ENCODE assay signal across 18 cellular contexts in genomic region chr3:38725726-38726410, GRCh38.
DNase-seq lines count a peak whose midpoint lies in the region; ATAC-seq, FAIRE-seq and TF ChIP-seq lines count a peak whose summit lies in the region.
"Had no signal": no experiment of that assay in that cellular context is flagged by ENCODE, and none has a peak within 500 bp of the region (broad histone marks: within the 10 kb centered on the region; RNA-seq: fewer than 3 reads in every experiment).

No MANE protein-coding gene starts in this region.

- CTCF ChIA-PET in OCI-LY7 (lab: Charles Lee; ENCODE audit: unreplicated experiment) = no interaction called here
- CTCF ChIA-PET in Caco-2 (lab: Charles Lee) = no interaction called here

- H3K27me3 ChIP-seq in bronchial epithelial cell (ENCODE audit: control insufficient read depth, insufficient read depth, low read length) (peaks cover 1% of the 10 kb centered on the region), Caco-2 (replicated peaks; ENCODE audit: control insufficient read depth, insufficient read depth, low read length) (no peaks in the 10 kb centered on the region)
- H3K27me3 ChIP-seq: esophagus squamous epithelium, sigmoid colon had no signal

- H3K27ac ChIP-seq in OCI-LY7 (ENCODE audit: low read depth, low read length, poor library complexity, severe bottlenecking) = no peak overlapping the region
- H3K27ac ChIP-seq: esophagus squamous epithelium, sigmoid colon had no signal

- DNase-seq in EH (ENCODE audit: low read depth) (peak; percentile 83), NCI-H524 (lab: John Stamatoyannopoulos, UW) (peak; percentile 46 to 76), bronchial epithelial cell (ENCODE audit: low read depth) (peak; percentile 3), hepatic stellate cell (ENCODE audit: low spot score) (peak; percentile 53), OCI-LY7 (ENCODE audit: low spot score) (no peak), Caco-2 (no peak), COR-L47 (lab: John Stamatoyannopoulos, UW) (no peak)
- DNase-seq: activated CD4-positive, alpha-beta T cell treated with anti-CD3 and anti-CD28 coated beads, Interleukin-2, amount 10 ng/mL, durations not matched to agents 7 days and 5 days; esophagus squamous epithelium; mammary epithelial cell; NCI-H510A treated with DMSO at 0.1 percent for 48 hours; sigmoid colon; stimulated activated CD4-positive, alpha-beta T cell treated with anti-CD3 and anti-CD28 coated beads, Interleukin-4, amount 100 ng/mL, for 4 hours; T1000 had no signal

- BruUV-seq in OCI-LY7 (replicated peaks; lab: Mats Ljungman, UMichigan) (no TSS peak), Caco-2 (replicated peaks; lab: Mats Ljungman, UMichigan) (no TSS peak)

- H3K4me3 ChIP-seq in bronchial epithelial cell (ENCODE audit: low read depth, low read length) (no peak overlapping the region), OCI-LY7 (ENCODE audit: low read depth, low read length, poor library complexity, severe bottlenecking) (no peak overlapping the region), Caco-2 (ENCODE audit: low read depth, low read length) (no peak overlapping the region)
- H3K4me3 ChIP-seq: esophagus squamous epithelium, sigmoid colon had no signal

- H3K36me3 ChIP-seq in bronchial epithelial cell (ENCODE audit: control insufficient read depth, insufficient read depth, low read length) = no peaks in the 10 kb centered on the region
- H3K36me3 ChIP-seq in OCI-LY7 (ENCODE audit: insufficient read depth, low read length) = no peaks in the 10 kb centered on the region
- H3K36me3 ChIP-seq in Caco-2 (ENCODE audit: control insufficient read depth, insufficient read depth, low read length) = no peaks in the 10 kb centered on the region
- H3K36me3 ChIP-seq: esophagus squamous epithelium, sigmoid colon had no signal

- ATAC-seq in HG02610 (IDR thresholded peaks at IDR 0.05; ENCODE audit: unreplicated experiment) = no peak

- H3K4me1 ChIP-seq in OCI-LY7 (ENCODE audit: insufficient read depth, low read length, poor library complexity, severe bottlenecking) (no peaks in the 10 kb centered on the region), Caco-2 (no peaks in the 10 kb centered on the region)
- H3K4me1 ChIP-seq: esophagus squamous epithelium, sigmoid colon had no signal

- FAIRE-seq in bronchial epithelial cell (lab: Jason Lieb, UNC) = no peak
- FAIRE-seq: GM19239 had no signal

- no peak overlapping the region for H3K4me3 Mint-ChIP-seq in Caco-2 (ENCODE audit: unreplicated experiment)
- H3K4me3 Mint-ChIP-seq: activated CD4-positive, alpha-beta T cell treated with anti-CD3 and anti-CD28 coated beads, Interleukin-2, amount 10 ng/mL, durations not matched to agents 7 days and 5 days; CD14-positive monocyte; type B pancreatic cell had no signal

- H2AFZ ChIP-seq in OCI-LY7 (ENCODE audit: low read length) = no peak overlapping the region

- H3K36me3 Mint-ChIP-seq in Caco-2 (ENCODE audit: insufficient read depth, unreplicated experiment) = no peaks in the 10 kb centered on the region
- H3K36me3 Mint-ChIP-seq: CD14-positive monocyte, type B pancreatic cell had no signal

- POLR2A ChIA-PET in OCI-LY7 (lab: Charles Lee) (no interaction called here), Caco-2 (lab: Charles Lee) (no interaction called here)

- H3K79me2 ChIP-seq in OCI-LY7 (ENCODE audit: insufficient read depth, low read depth, low read length) = no peaks in the 10 kb centered on the region

- intact Hi-C loops in OCI-LY7 (cut with micrococcal nuclease; ENCODE audit: unreplicated experiment) (no loop called here), Caco-2 (cut with micrococcal nuclease; ENCODE audit: unreplicated experiment) (no loop called here)

- no peaks in the 10 kb centered on the region for H3K9me3 Mint-ChIP-seq in Caco-2 (ENCODE audit: unreplicated experiment)
- H3K9me3 Mint-ChIP-seq: activated CD4-positive, alpha-beta T cell treated with anti-CD3 and anti-CD28 coated beads, Interleukin-2, amount 10 ng/mL, durations not matched to agents 7 days and 5 days; type B pancreatic cell had no signal

- peaks cover 8% of the 10 kb centered on the region for H3K27me3 Mint-ChIP-seq in Caco-2 (ENCODE audit: insufficient read depth, unreplicated experiment)

- no peaks in the 10 kb centered on the region for H3K4me1 Mint-ChIP-seq in Caco-2 (ENCODE audit: low read depth, unreplicated experiment)
- H3K4me1 Mint-ChIP-seq: activated CD4-positive, alpha-beta T cell treated with anti-CD3 and anti-CD28 coated beads, Interleukin-2, amount 10 ng/mL, durations not matched to agents 7 days and 5 days had no signal

- H4K20me1 ChIP-seq in OCI-LY7 (ENCODE audit: insufficient read depth, low read length) = no peaks in the 10 kb centered on the region

- no peak overlapping the region for H3K4me2 ChIP-seq in OCI-LY7 (ENCODE audit: low read length)

- no peaks in the 10 kb centered on the region for H3K9me2 ChIP-seq in OCI-LY7 (ENCODE audit: insufficient read depth, low read length)

- H3K9me3 ChIP-seq in OCI-LY7 (ENCODE audit: low read length) (no peaks in the 10 kb centered on the region), Caco-2 (no peaks in the 10 kb centered on the region)
- H3K9me3 ChIP-seq: esophagus squamous epithelium, sigmoid colon had no signal

- no peak overlapping the region for H3K27ac Mint-ChIP-seq in Caco-2 (ENCODE audit: unreplicated experiment)
- H3K27ac Mint-ChIP-seq: activated CD4-positive, alpha-beta T cell treated with anti-CD3 and anti-CD28 coated beads, Interleukin-2, amount 10 ng/mL, durations not matched to agents 7 days and 5 days; CD14-positive monocyte; type B pancreatic cell had no signal

- no peak for TF ChIP-seq CTCF in bronchial epithelial cell (IDR thresholded peaks at IDR 0.05; ENCODE audit: insufficient read depth, low read length, severe bottlenecking)
- no peak for TF ChIP-seq CTCF in OCI-LY7 (conservative IDR thresholded peaks at IDR 0.05; ENCODE audit: low read length)
- TF ChIP-seq CTCF in Caco-2 (IDR thresholded peaks at IDR 0.05; ENCODE audit: insufficient read depth in 1 of 2, low read depth in 1 of 2, low read length in 1 of 2, severe bottlenecking in 1 of 2, unreplicated experiment in 1 of 2) = no peak

Comparison
In these comparisons a context has a peak if more than half of its experiments do, and no peak if none do; other contexts are left out.
1. DNase-seq: peak in EH (single experiment), NCI-H524 (2 of 2), bronchial epithelial cell (single experiment) and hepatic stellate cell (single experiment); none in OCI-LY7 (single experiment), Caco-2 (0 of 2) and COR-L47 (single experiment).